Comparison of ENCODE assay signal across 8 cellular contexts in genomic region chr10:97291357-97292096, GRCh38. TPM values are rescaled to one million over a fixed set of nuclear protein-coding genes. Genes with fewer than 3 reads are reported as not detected.
DNase-seq lines count a peak whose midpoint lies in the region; ATAC-seq, FAIRE-seq and TF ChIP-seq lines count a peak whose summit lies in the region.

No MANE protein-coding gene starts in this region.

- peak overlapping the region; percentile 54 for H3K4me2 ChIP-seq in keratinocyte (ENCODE audit: control insufficient read depth, extremely low read depth, insufficient read depth, low read depth, low read length)

- FAIRE-seq in keratinocyte (lab: Jason Lieb, UNC) = no peak

- dilution Hi-C loops in keratinocyte (cut with MboI; ENCODE audit: extremely low pct_ligation_motif_present, low sequenced_read_pairs) = no loop called here

- intact Hi-C loops in Right ventricle myocardium superior (cut with DNase I) = loop anchor here (5.0 kb wide), 1 partner anchor 36 kb away; no protein-coding TSS in a partner anchor

- DNase-seq in cardiac muscle cell (ENCODE audit: low read depth in 1 of 2, low spot score in 1 of 2) (no peak), Right ventricle myocardium superior (no peak), keratinocyte (ENCODE audit: low read depth, low spot score) (no peak), superior temporal gyrus (ENCODE audit: extremely low spot score) (peak; percentile 72), 8988T (no peak)

- no peaks in the 10 kb centered on the region for H3K27me3 ChIP-seq in cardiac muscle cell
- no peaks in the 10 kb centered on the region for H3K27me3 ChIP-seq in keratinocyte (ENCODE audit: control insufficient read depth, extremely low read depth, insufficient read depth, low read length)

- H3K4me3 ChIP-seq in cardiac muscle cell (peak overlapping the region; percentile 64), keratinocyte (ENCODE audit: control insufficient read depth in 2 of 3, extremely low read depth in 1 of 3, insufficient read depth in 2 of 3, low read depth in 1 of 3, low read length in 3 of 3) (peak overlapping the region; percentile 70 to 77 (median 74))

- no peak for ATAC-seq in Right ventricle myocardium superior (ENCODE audit: poor library complexity)
- no peak for ATAC-seq in GM21786 (IDR thresholded peaks at IDR 0.05; ENCODE audit: unreplicated experiment)
- ATAC-seq in GM21528 (IDR thresholded peaks at IDR 0.05; ENCODE audit: low FRiP score, unreplicated experiment) = no peak

- H3K4me1 ChIP-seq in cardiac muscle cell (ENCODE audit: low read depth) (no peaks in the 10 kb centered on the region), keratinocyte (ENCODE audit: control insufficient read depth, extremely low read depth, insufficient read depth, low read length) (peaks cover 3% of the 10 kb centered on the region)

- H3K36me3 ChIP-seq in cardiac muscle cell (no peaks in the 10 kb centered on the region), keratinocyte (ENCODE audit: control insufficient read depth in 2 of 2, extremely low read depth in 1 of 2, insufficient read depth in 2 of 2, low read length in 2 of 2) (no peaks in the 10 kb centered on the region)

- H2AFZ ChIP-seq in keratinocyte (ENCODE audit: control insufficient read depth, low read length) = peak overlapping the region; percentile 84

- H3K9ac ChIP-seq in keratinocyte (ENCODE audit: control insufficient read depth, extremely low read depth, insufficient read depth, low read length) = peak overlapping the region; percentile 88

- peak overlapping the region; percentile 92 for H3K27ac ChIP-seq in cardiac muscle cell
- H3K27ac ChIP-seq in angular gyrus (ENCODE audit: low read depth, low read length) = peak overlapping the region; percentile 75
- peak overlapping the region; percentile 87 for H3K27ac ChIP-seq in keratinocyte (ENCODE audit: control insufficient read depth, insufficient read depth, low read length)

- peaks cover 12% of the 10 kb centered on the region for H3K79me2 ChIP-seq in keratinocyte (ENCODE audit: control insufficient read depth, insufficient read depth, low read length)

- no peaks in the 10 kb centered on the region for H3K9me1 ChIP-seq in keratinocyte (ENCODE audit: control insufficient read depth, extremely low read depth, insufficient read depth, low read length)

- TF ChIP-seq CTCF in cardiac muscle cell (IDR thresholded peaks at IDR 0.05; ENCODE audit: low read depth, low read length) (no peak), keratinocyte (optimal IDR thresholded peaks at IDR 0.05 in 1 of 3, IDR thresholded peaks at IDR 0.05 in 1 of 3, conservative IDR thresholded peaks at IDR 0.05 in 1 of 3; ENCODE audit: extremely low read depth in 1 of 3, insufficient read depth in 2 of 3, low read length in 3 of 3) (no peak)

- H4K20me1 ChIP-seq in keratinocyte (ENCODE audit: control insufficient read depth, extremely low read depth, insufficient read depth, low read length) = no peaks in the 10 kb centered on the region

- H3K9me3 ChIP-seq in cardiac muscle cell (ENCODE audit: low read depth) (no peaks in the 10 kb centered on the region), keratinocyte (ENCODE audit: control insufficient read depth, low read depth, low read length) (no peaks in the 10 kb centered on the region)

RNA-seq across cellular contexts. Expression of gene ARHGAP19, which starts 0.9 kb away (rescaled TPM):
- total RNA-seq in cardiac muscle cell (7.5 and 18.7 TPM in 2 replicates), Right ventricle myocardium superior (5.9 TPM)
- polyA plus RNA-seq in cardiac muscle cell (5.3 and 15.8 TPM in 2 replicates), keratinocyte (2.9 to 7.5 TPM (median 5.0 TPM) in 3 replicates)
- polyA plus RNA-seq in keratinocyte (2011; ENCODE audit: low read depth) = 0.75 TPM
- 1.8 and 3.3 TPM in 2 replicates for polyA plus RNA-seq in keratinocyte (2011; cell fraction: cytosol; rRNA removed)
- 3.9 and 4.6 TPM in 2 replicates for polyA plus RNA-seq in keratinocyte (2011; cell fraction: nucleus; rRNA removed)
- polyA plus RNA-seq in keratinocyte (2012; ENCODE audit: low replicate concordance) = 1.7 and 4.2 TPM in 2 replicates
- 0.98 to 7.6 TPM (median 5.3 TPM) in 3 replicates for polyA minus RNA-seq in keratinocyte
- 1.5 TPM for polyA minus RNA-seq in keratinocyte (2011; cell fraction: cytosol; rRNA and poly(A)+ RNA removed)
- polyA minus RNA-seq in keratinocyte (2011; cell fraction: nucleus; rRNA and poly(A)+ RNA removed) = 1.7 and 3.5 TPM in 2 replicates

RNA-seq across cellular contexts. Expression of gene FRAT1, which starts 27.5 kb away (rescaled TPM):
- total RNA-seq in cardiac muscle cell (12.7 and 17.3 TPM in 2 replicates), Right ventricle myocardium superior (5.3 TPM)
- polyA plus RNA-seq in cardiac muscle cell (12.3 and 22.8 TPM in 2 replicates), keratinocyte (0.34 to 0.79 TPM (median 0.50 TPM) in 3 replicates)
- polyA plus RNA-seq in keratinocyte (2011; ENCODE audit: low read depth) = 0.36 TPM
- polyA plus RNA-seq in keratinocyte (2011; cell fraction: cytosol; rRNA removed) = 0.24 and 0.39 TPM in 2 replicates
- polyA plus RNA-seq in keratinocyte (2011; cell fraction: nucleus; rRNA removed) = 0.45 and 0.60 TPM in 2 replicates
- 0.69 and 1.0 TPM in 2 replicates for polyA plus RNA-seq in keratinocyte (2012; ENCODE audit: low replicate concordance)
- polyA minus RNA-seq in keratinocyte = 0.13 to 0.40 TPM (median 0.22 TPM) in 3 replicates
- polyA minus RNA-seq in keratinocyte (2011; cell fraction: cytosol; rRNA and poly(A)+ RNA removed) = not detected
- polyA minus RNA-seq in keratinocyte (2011; cell fraction: nucleus; rRNA and poly(A)+ RNA removed) = 0.39 and 0.95 TPM in 2 replicates

RNA-seq across cellular contexts. Expression of gene FRAT2, which starts 43.0 kb away (rescaled TPM):
- total RNA-seq in cardiac muscle cell (25.4 and 30.6 TPM in 2 replicates), Right ventricle myocardium superior (8.4 TPM)
- polyA plus RNA-seq in cardiac muscle cell (30.1 and 41.7 TPM in 2 replicates), keratinocyte (3.8 to 5.5 TPM (median 5.0 TPM) in 3 replicates)
- polyA plus RNA-seq in keratinocyte (2011; ENCODE audit: low read depth) = 6.1 TPM
- 3.2 and 3.8 TPM in 2 replicates for polyA plus RNA-seq in keratinocyte (2011; cell fraction: cytosol; rRNA removed)
- polyA plus RNA-seq in keratinocyte (2011; cell fraction: nucleus; rRNA removed) = 4.3 and 4.9 TPM in 2 replicates
- polyA plus RNA-seq in keratinocyte (2012; ENCODE audit: low replicate concordance) = 4.0 and 7.8 TPM in 2 replicates
- polyA minus RNA-seq in keratinocyte = 1.0 to 2.6 TPM (median 2.3 TPM) in 3 replicates
- 4.0 TPM for polyA minus RNA-seq in keratinocyte (2011; cell fraction: cytosol; rRNA and poly(A)+ RNA removed)
- 1.7 and 2.5 TPM in 2 replicates for polyA minus RNA-seq in keratinocyte (2011; cell fraction: nucleus; rRNA and poly(A)+ RNA removed)
